In the genomic region with DNA sequence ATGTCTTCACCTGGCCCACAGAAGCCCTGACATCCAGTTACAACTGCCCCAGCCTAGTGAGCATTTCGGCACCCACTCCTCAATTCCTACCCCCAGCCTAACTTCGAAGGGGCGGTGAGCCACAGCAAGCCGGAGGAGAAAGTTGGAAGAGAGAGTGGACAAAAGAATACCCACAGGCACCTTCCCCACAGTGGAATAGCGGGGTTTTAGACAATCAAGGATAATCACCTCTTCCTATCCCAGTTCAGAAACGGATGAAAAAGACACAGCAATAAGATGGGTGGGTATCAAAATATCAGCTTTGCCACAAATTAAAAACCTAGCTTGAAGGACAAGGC, we compare ENCODE assay signal across 8 cellular contexts. TPM values are rescaled to one million over a fixed set of nuclear protein-coding genes. Genes with fewer than 3 reads are reported as not detected.
DNase-seq lines count a peak whose midpoint lies in the region; ATAC-seq and TF ChIP-seq lines count a peak whose summit lies in the region.

No MANE protein-coding gene starts in this region.

- H3K27me3 ChIP-seq in DOHH2 (ENCODE audit: control insufficient read depth, low read length), result no peaks in the 10 kb centered on the region
- no peaks in the 10 kb centered on the region for H3K27me3 ChIP-seq in endocrine pancreas (ENCODE audit: control insufficient read depth, insufficient read depth, low read length)

- TF ChIP-seq CTCF in DOHH2 (IDR thresholded peaks at IDR 0.05; ENCODE audit: low read depth, low read length, poor library complexity, severe bottlenecking), result no peak
- TF ChIP-seq CTCF in OCI-LY7 (conservative IDR thresholded peaks at IDR 0.05; ENCODE audit: low read length), result no peak
- no peak for TF ChIP-seq CTCF in progenitor cell of endocrine pancreas (IDR thresholded peaks at IDR 0.05; ENCODE audit: unreplicated experiment)

- no TSS peak for BruUV-seq in OCI-LY7 (replicated peaks; lab: Mats Ljungman, UMichigan)

- H3K36me3 ChIP-seq in DOHH2 (ENCODE audit: control insufficient read depth, low read length) (peaks cover 80% of the 10 kb centered on the region), OCI-LY7 (ENCODE audit: insufficient read depth, low read length) (peaks cover 48% of the 10 kb centered on the region), endocrine pancreas (ENCODE audit: control insufficient read depth, insufficient read depth, low read length) (no peaks in the 10 kb centered on the region)

- H3K27ac ChIP-seq in DOHH2 (ENCODE audit: low read depth, low read length), result no peak overlapping the region
- no peak overlapping the region for H3K27ac ChIP-seq in OCI-LY7 (ENCODE audit: low read depth, low read length, poor library complexity, severe bottlenecking)

- CTCF ChIA-PET in OCI-LY7 (lab: Charles Lee; ENCODE audit: unreplicated experiment), result no interaction called here

- peaks cover 49% of the 10 kb centered on the region for H3K36me3 Mint-ChIP-seq in progenitor cell of endocrine pancreas (ENCODE audit: insufficient read depth)

- intact Hi-C loops in OCI-LY7 (cut with micrococcal nuclease; ENCODE audit: unreplicated experiment), result loop anchor here (2.0 to 5.0 kb wide), 2 partner anchors 57 to 93 kb away; a partner anchor contains a TSS

- peak overlapping the region; percentile 96 for H3K4me3 Mint-ChIP-seq in progenitor cell of endocrine pancreas (ENCODE audit: low read depth)

- H3K4me2 ChIP-seq in DOHH2 (ENCODE audit: low read length) (peak overlapping the region; percentile 93), OCI-LY7 (ENCODE audit: low read length) (peak overlapping the region; percentile 80)

- H3K4me3 ChIP-seq in DOHH2 (ENCODE audit: low read length), result peak overlapping the region; percentile 84
- peak overlapping the region; percentile 79 for H3K4me3 ChIP-seq in OCI-LY7 (ENCODE audit: low read depth, low read length, poor library complexity, severe bottlenecking)
- H3K4me3 ChIP-seq in endocrine pancreas (ENCODE audit: control insufficient read depth, insufficient read depth, low read length), result peak overlapping the region; percentile 9

- H3F3A ChIP-seq in DOHH2 (ENCODE audit: control insufficient read depth, insufficient read depth), result 0 out of 2 replicates have a peak, but pooled peaks cover 6% of the 10 kb centered on the region

- H3K9me3 Mint-ChIP-seq in progenitor cell of endocrine pancreas (ENCODE audit: low read depth), result peaks cover 13% of the 10 kb centered on the region

- H3K27ac Mint-ChIP-seq in progenitor cell of endocrine pancreas, result no peak overlapping the region

- ATAC-seq in GM18870 (IDR thresholded peaks at IDR 0.05; ENCODE audit: unreplicated experiment) (no peak), GM19397 (IDR thresholded peaks at IDR 0.05; ENCODE audit: unreplicated experiment) (no peak)

- H3K4me1 Mint-ChIP-seq in progenitor cell of endocrine pancreas (ENCODE audit: low read depth), result peaks cover 27% of the 10 kb centered on the region

- H2AFZ ChIP-seq in OCI-LY7 (ENCODE audit: low read length), result no peak overlapping the region

- H4K20me1 ChIP-seq in DOHH2 (ENCODE audit: control insufficient read depth, insufficient read depth, low read depth, low read length) (peaks cover 9% of the 10 kb centered on the region), OCI-LY7 (ENCODE audit: insufficient read depth, low read length) (0 out of 2 replicates have a peak, but pooled peaks cover 11% of the 10 kb centered on the region)

- peak overlapping the region; percentile 54 for H3K9ac ChIP-seq in endocrine pancreas (ENCODE audit: control insufficient read depth, insufficient read depth, low read length)

- POLR2A ChIA-PET in OCI-LY7 (lab: Charles Lee), result interaction anchor here (0.6 to 0.7 kb wide), 2 partner anchors 52 to 705 kb away, joined by 3 to 10 read pairs; no protein-coding TSS in a partner anchor

- peaks cover 37% of the 10 kb centered on the region for H3K4me1 ChIP-seq in DOHH2 (ENCODE audit: control insufficient read depth, low read length)
- H3K4me1 ChIP-seq in OCI-LY7 (ENCODE audit: insufficient read depth, low read length, poor library complexity, severe bottlenecking), result peaks cover 29% of the 10 kb centered on the region
- no peaks in the 10 kb centered on the region for H3K4me1 ChIP-seq in endocrine pancreas (ENCODE audit: control insufficient read depth, insufficient read depth, low read length)

- no peak for DNase-seq in OCI-LY7 (ENCODE audit: low spot score)
- DNase-seq in progenitor cell of endocrine pancreas (ENCODE audit: low spot score, unreplicated experiment), result no peak
- no peak for DNase-seq in glomerular visceral epithelial cell (ENCODE audit: extremely low spot score)
- DNase-seq in DMS79 treated with DMSO at 0.1 percent for 48 hours (lab: John Stamatoyannopoulos, UW), result no peak

- no peaks in the 10 kb centered on the region for H3K9me2 ChIP-seq in DOHH2 (replicated peaks; ENCODE audit: control insufficient read depth, low read length)
- H3K9me2 ChIP-seq in OCI-LY7 (ENCODE audit: insufficient read depth, low read length), result no peaks in the 10 kb centered on the region

- H3K79me2 ChIP-seq in DOHH2 (ENCODE audit: control insufficient read depth, low read length) (peaks cover 75% of the 10 kb centered on the region), OCI-LY7 (ENCODE audit: insufficient read depth, low read depth, low read length) (peaks cover 35% of the 10 kb centered on the region; the same call in 1 of the 2 replicates)

- no peaks in the 10 kb centered on the region for H3K27me3 Mint-ChIP-seq in progenitor cell of endocrine pancreas

- H3K9me3 ChIP-seq in DOHH2 (ENCODE audit: control insufficient read depth, insufficient read depth, low read length), result no peaks in the 10 kb centered on the region
- H3K9me3 ChIP-seq in OCI-LY7 (ENCODE audit: low read length), result no peaks in the 10 kb centered on the region
- no peaks in the 10 kb centered on the region for H3K9me3 ChIP-seq in endocrine pancreas (ENCODE audit: control insufficient read depth, low read length)

RNA-seq across cellular contexts. Expression of a gene that starts 1.3 kb away (rescaled TPM):
- total RNA-seq in OCI-LY7 (2014; rRNA removed; shearing (Covaris generic)), result 33.9 and 45.4 TPM in 2 replicates
- 97.5 and 137 TPM in 2 replicates for total RNA-seq in OCI-LY7 (2022)
- total RNA-seq in progenitor cell of endocrine pancreas, result 145 and 147 TPM in 2 replicates

RNA-seq across cellular contexts. Expression of a gene that starts 45.6 kb away (rescaled TPM):
- total RNA-seq in OCI-LY7 (2014; rRNA removed; shearing (Covaris generic)), result 2.0 and 4.7 TPM in 2 replicates
- total RNA-seq in OCI-LY7 (2022) (8.3 and 10.4 TPM in 2 replicates), progenitor cell of endocrine pancreas (31.4 and 32.8 TPM in 2 replicates)

RNA-seq across cellular contexts. Expression of a gene that starts 55.5 kb away (rescaled TPM):
- total RNA-seq in OCI-LY7 (2014; rRNA removed; shearing (Covaris generic)), result 90.1 and 109 TPM in 2 replicates
- total RNA-seq in OCI-LY7 (2022) (146 and 166 TPM in 2 replicates), progenitor cell of endocrine pancreas (131 and 136 TPM in 2 replicates)

RNA-seq across cellular contexts. Expression of a gene that starts 56.2 kb away (rescaled TPM):
- 18.3 and 24.5 TPM in 2 replicates for total RNA-seq in OCI-LY7 (2014; rRNA removed; shearing (Covaris generic))
- total RNA-seq in OCI-LY7 (2022), result 22.8 and 23.5 TPM in 2 replicates
- 20.9 and 21.9 TPM in 2 replicates for total RNA-seq in progenitor cell of endocrine pancreas

Comparison
In these comparisons a context has a peak if more than half of its experiments do, and no peak if none do; other contexts are left out.
1. H3K4me3 ChIP-seq: peak in every context shown above with its lines; median percentile 84 in DOHH2; 79 in OCI-LY7; 9 in endocrine pancreas.